1 cellular context compared by ENCODE assay signal in the genomic region with DNA sequence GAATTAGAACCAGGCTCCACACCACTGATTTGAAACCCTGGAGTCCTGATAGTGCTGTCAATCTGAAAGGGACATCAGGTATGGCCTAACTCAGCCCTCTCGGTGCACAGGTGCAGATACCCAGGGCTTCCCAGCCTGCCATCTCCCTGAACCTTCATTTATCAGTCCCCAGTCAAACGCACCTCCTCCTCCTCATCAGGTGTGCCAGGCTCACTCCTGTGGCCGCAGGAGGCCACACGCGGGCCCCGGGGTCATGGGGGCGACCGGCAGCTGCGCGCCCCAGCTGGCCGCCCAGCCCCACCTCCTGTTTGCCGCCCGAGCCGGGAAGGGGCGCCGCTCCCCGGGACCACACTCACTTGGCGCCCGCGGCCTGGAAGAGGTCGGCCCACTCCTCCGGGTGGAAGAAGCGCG.
A peak's percentile ranks its signal among the peaks of the same experiment; 100 is the strongest.
TF ChIP-seq lines count a peak whose summit lies in the region.

No MANE protein-coding gene starts in this region.

TF ChIP-seq in K562, 482 proteins besides CTCF, POLR2A, EP300 and RAD21 (continued from another document):
- TF ChIP-seq, protein P1, sequence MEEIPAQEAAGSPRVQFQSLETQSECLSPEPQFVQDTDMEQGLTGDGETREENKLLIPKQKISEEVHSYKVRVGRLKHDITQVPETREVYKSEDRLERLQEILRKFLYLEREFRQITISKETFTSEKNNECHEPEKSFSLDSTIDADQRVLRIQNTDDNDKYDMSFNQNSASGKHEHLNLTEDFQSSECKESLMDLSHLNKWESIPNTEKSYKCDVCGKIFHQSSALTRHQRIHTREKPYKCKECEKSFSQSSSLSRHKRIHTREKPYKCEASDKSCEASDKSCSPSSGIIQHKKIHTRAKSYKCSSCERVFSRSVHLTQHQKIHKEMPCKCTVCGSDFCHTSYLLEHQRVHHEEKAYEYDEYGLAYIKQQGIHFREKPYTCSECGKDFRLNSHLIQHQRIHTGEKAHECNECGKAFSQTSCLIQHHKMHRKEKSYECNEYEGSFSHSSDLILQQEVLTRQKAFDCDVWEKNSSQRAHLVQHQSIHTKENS (CRISPR knock-in tag; IDR thresholded peaks at IDR 0.05), result no peak
- TF ChIP-seq RCOR1 (IDR thresholded peaks at IDR 0.05; ENCODE audit: borderline replicate concordance in 1 of 2, low read depth in 2 of 2, low read length in 2 of 2), result no peak
- no peak for TF ChIP-seq XRCC3 (IDR thresholded peaks at IDR 0.05)
- TF ChIP-seq, protein P2, sequence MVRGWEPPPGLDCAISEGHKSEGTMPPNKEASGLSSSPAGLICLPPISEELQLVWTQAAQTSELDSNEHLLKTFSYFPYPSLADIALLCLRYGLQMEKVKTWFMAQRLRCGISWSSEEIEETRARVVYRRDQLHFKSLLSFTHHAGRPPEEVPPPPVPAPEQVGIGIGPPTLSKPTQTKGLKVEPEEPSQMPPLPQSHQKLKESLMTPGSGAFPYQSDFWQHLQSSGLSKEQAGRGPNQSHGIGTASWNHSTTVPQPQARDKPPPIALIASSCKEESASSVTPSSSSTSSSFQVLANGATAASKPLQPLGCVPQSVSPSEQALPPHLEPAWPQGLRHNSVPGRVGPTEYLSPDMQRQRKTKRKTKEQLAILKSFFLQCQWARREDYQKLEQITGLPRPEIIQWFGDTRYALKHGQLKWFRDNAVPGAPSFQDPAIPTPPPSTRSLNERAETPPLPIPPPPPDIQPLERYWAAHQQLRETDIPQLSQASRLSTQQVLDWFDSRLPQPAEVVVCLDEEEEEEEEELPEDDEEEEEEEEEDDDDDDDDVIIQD (CRISPR knock-in tag; IDR thresholded peaks at IDR 0.05), result no peak
- TF ChIP-seq ARNT (IDR thresholded peaks at IDR 0.05), result no peak
- no peak for TF ChIP-seq ETV6 (IDR thresholded peaks at IDR 0.05; ENCODE audit: borderline replicate concordance in 1 of 2, low read depth in 2 of 2, low read length in 1 of 2)
- TF ChIP-seq ETV6 (CRISPR knock-in tag; IDR thresholded peaks at IDR 0.05; ENCODE audit: borderline replicate concordance), result no peak
- TF ChIP-seq, protein P3, sequence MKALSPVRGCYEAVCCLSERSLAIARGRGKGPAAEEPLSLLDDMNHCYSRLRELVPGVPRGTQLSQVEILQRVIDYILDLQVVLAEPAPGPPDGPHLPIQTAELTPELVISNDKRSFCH (CRISPR knock-in tag; IDR thresholded peaks at IDR 0.05), result no peak
- TF ChIP-seq, protein P3 (tag; IDR thresholded peaks at IDR 0.05), result 0 out of 2 replicates have a peak, but pooled peaks have one; percentile 57
- no peak for TF ChIP-seq TOE1 (IDR thresholded peaks at IDR 0.05; ENCODE audit: borderline replicate concordance)
- TF ChIP-seq TOE1 (CRISPR knock-in tag; IDR thresholded peaks at IDR 0.05; ENCODE audit: borderline replicate concordance, low read depth), result no peak
- no peak for TF ChIP-seq ZBTB1 (CRISPR knock-in tag; IDR thresholded peaks at IDR 0.05; ENCODE audit: borderline replicate concordance, low read depth)
- peak; percentile 39; the same call in 1 of the 2 replicates for TF ChIP-seq TEAD4 (IDR thresholded peaks at IDR 0.05; ENCODE audit: low read length)
- no peak for TF ChIP-seq TEAD4 (CRISPR knock-in tag; IDR thresholded peaks at IDR 0.05; ENCODE audit: borderline replicate concordance)
- TF ChIP-seq ILK (tag; IDR thresholded peaks at IDR 0.05; ENCODE audit: borderline replicate concordance, low read depth), result no peak
- TF ChIP-seq XRCC4 (IDR thresholded peaks at IDR 0.05; ENCODE audit: extremely low read depth, insufficient read depth, insufficient read length), result no peak
- TF ChIP-seq, protein P4, sequence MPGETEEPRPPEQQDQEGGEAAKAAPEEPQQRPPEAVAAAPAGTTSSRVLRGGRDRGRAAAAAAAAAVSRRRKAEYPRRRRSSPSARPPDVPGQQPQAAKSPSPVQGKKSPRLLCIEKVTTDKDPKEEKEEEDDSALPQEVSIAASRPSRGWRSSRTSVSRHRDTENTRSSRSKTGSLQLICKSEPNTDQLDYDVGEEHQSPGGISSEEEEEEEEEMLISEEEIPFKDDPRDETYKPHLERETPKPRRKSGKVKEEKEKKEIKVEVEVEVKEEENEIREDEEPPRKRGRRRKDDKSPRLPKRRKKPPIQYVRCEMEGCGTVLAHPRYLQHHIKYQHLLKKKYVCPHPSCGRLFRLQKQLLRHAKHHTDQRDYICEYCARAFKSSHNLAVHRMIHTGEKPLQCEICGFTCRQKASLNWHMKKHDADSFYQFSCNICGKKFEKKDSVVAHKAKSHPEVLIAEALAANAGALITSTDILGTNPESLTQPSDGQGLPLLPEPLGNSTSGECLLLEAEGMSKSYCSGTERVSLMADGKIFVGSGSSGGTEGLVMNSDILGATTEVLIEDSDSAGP (CRISPR knock-in tag; IDR thresholded peaks at IDR 0.05), result no peak
TF ChIP-seq in K562: peak in this region for 19.
